In genomic region chr14:94054401-94054800, GRCh38 we compare ENCODE assay signal across 24 cellular contexts. TPM values are rescaled to one million over a fixed set of nuclear protein-coding genes. Genes with fewer than 3 reads are reported as not detected.
A peak's percentile ranks its signal among the peaks of the same experiment; 100 is the strongest.
DNase-seq lines count a peak whose midpoint lies in the region; ATAC-seq, FAIRE-seq and TF ChIP-seq lines count a peak whose summit lies in the region.
"Had no signal": no experiment of that assay in that cellular context is flagged by ENCODE, and none has a peak within 500 bp of the region (broad histone marks: within the 10 kb centered on the region; RNA-seq: fewer than 3 reads in every experiment).

No MANE protein-coding gene starts in this region.

- no peak for FAIRE-seq in GM12878 (lab: Jason Lieb, UNC)

- TF ChIP-seq CTCF in right atrium auricular region (IDR thresholded peaks at IDR 0.05) (no peak), WERI-Rb-1 (IDR thresholded peaks at IDR 0.05; ENCODE audit: low read depth, low read length) (no peak), GM12878 (IDR thresholded peaks at IDR 0.05 in 2 of 3, conservative IDR thresholded peaks at IDR 0.05 in 1 of 3; ENCODE audit: control insufficient read depth in 2 of 3, extremely low read depth in 1 of 3, insufficient read depth in 1 of 3, low read depth in 3 of 3, low read length in 3 of 3) (no peak), hepatocyte (IDR thresholded peaks at IDR 0.05; ENCODE audit: poor library complexity) (no peak), GM13976 (IDR thresholded peaks at IDR 0.05; ENCODE audit: borderline replicate concordance, control extremely low read depth, extremely low read depth, insufficient read depth, missing control alignments) (no peak)

- SMC1A ChIA-PET in GM12878 (lab: Charles Lee; ENCODE audit: uncharacterized antibody, unreplicated experiment), result interaction anchor here (1.3 to 1.6 kb wide), 3 partner anchors 18 to 83 kb away, joined by 3 to 5 read pairs (median 4); no protein-coding TSS in a partner anchor

- H3K4me1 Mint-ChIP-seq in stimulated activated effector memory CD8-positive, alpha-beta T cell treated with anti-CD3 and anti-CD28 coated beads, Interleukin-12 subunit alpha, Interleukin-12 subunit beta, amount 100 ng/mL, for 72 hours, result peaks cover 63% of the 10 kb centered on the region

- TF ChIP-seq POLR2A in GM12878 (IDR thresholded peaks at IDR 0.05; ENCODE audit: low read depth, low read length), result no peak

- peak overlapping the region; percentile 90 for H3K27ac Mint-ChIP-seq in stimulated activated effector memory CD8-positive, alpha-beta T cell treated with anti-CD3 and anti-CD28 coated beads, Interleukin-12 subunit alpha, Interleukin-12 subunit beta, amount 100 ng/mL, for 72 hours

- no TSS peak for BruUV-seq in GM12878 (replicated peaks; lab: Mats Ljungman, UMichigan)

- no peak overlapping the region for H3K4me3 ChIP-seq in right atrium auricular region
- H3K4me3 ChIP-seq in WERI-Rb-1 (ENCODE audit: low read depth, low read length), result no peak overlapping the region
- H3K4me3 ChIP-seq in GM12878, result no peak overlapping the region
- H3K4me3 ChIP-seq in hepatocyte, result no peak overlapping the region
- H3K4me3 ChIP-seq: body of pancreas, stomach, transverse colon had no signal

- no peaks in the 10 kb centered on the region for H3K9me2 ChIP-seq in hepatocyte (replicated peaks; ENCODE audit: insufficient read depth)
- H3K9me2 ChIP-seq: SK-N-SH had no signal

- H3K27ac ChIP-seq in right atrium auricular region (no peak overlapping the region), WERI-Rb-1 (0 out of 2 replicates have a peak overlapping the region, but pooled peaks have one; percentile 35), GM12878 (ENCODE audit: control insufficient read depth, insufficient read depth) (no peak overlapping the region), hepatocyte (no peak overlapping the region)
- H3K27ac ChIP-seq: body of pancreas, stomach, transverse colon had no signal

- H3K36me3 ChIP-seq in right atrium auricular region, result peaks cover 99% of the 10 kb centered on the region
- H3K36me3 ChIP-seq in WERI-Rb-1, result peaks cover 95% of the 10 kb centered on the region
- H3K36me3 ChIP-seq in GM12878 (ENCODE audit: control insufficient read depth in 2 of 2, insufficient read depth in 2 of 2, low read length in 1 of 2), result peaks cover 49 to 58% of the 10 kb centered on the region in 2 experiments
- peaks cover under 1% of the 10 kb centered on the region for H3K36me3 ChIP-seq in hepatocyte (replicated peaks; ENCODE audit: insufficient read depth, low read depth)

- peaks cover 0 to 24% of the 10 kb centered on the region in 2 donors for H3K4me1 ChIP-seq in right atrium auricular region
- peaks cover 26% of the 10 kb centered on the region for H3K4me1 ChIP-seq in GM12878 (ENCODE audit: control insufficient read depth, insufficient read depth, low read length)
- H3K4me1 ChIP-seq in hepatocyte (ENCODE audit: insufficient read depth), result peaks cover 6% of the 10 kb centered on the region

- no peaks in the 10 kb centered on the region for H3K27me3 ChIP-seq in right atrium auricular region
- H3K27me3 ChIP-seq in WERI-Rb-1 (ENCODE audit: insufficient read depth, low read depth, severe bottlenecking), result no peaks in the 10 kb centered on the region
- no peaks in the 10 kb centered on the region for H3K27me3 ChIP-seq in GM12878 (replicated peaks in 1 of 2; ENCODE audit: control insufficient read depth in 2 of 2, insufficient read depth in 2 of 2, low read length in 1 of 2)
- no peaks in the 10 kb centered on the region for H3K27me3 ChIP-seq in hepatocyte
- H3K27me3 ChIP-seq: body of pancreas, stomach, transverse colon had no signal

- H2AFZ ChIP-seq in GM12878 (ENCODE audit: control insufficient read depth, low read depth, low read length) (no peak overlapping the region), hepatocyte (no peak overlapping the region)

- RAD21 ChIA-PET in GM12878 (lab: Charles Lee; ENCODE audit: unreplicated experiment), result no interaction called here

- no peaks in the 10 kb centered on the region for H3K9me3 Mint-ChIP-seq in stimulated activated effector memory CD8-positive, alpha-beta T cell treated with anti-CD3 and anti-CD28 coated beads, Interleukin-12 subunit alpha, Interleukin-12 subunit beta, amount 100 ng/mL, for 72 hours

- CTCF ChIA-PET in GM12878 (lab: Yijun Ruan, JAX), result interaction anchor here (0.8 to 7.1 kb wide), 4 partner anchors 18 to 82 kb away, joined by 3 to 35 read pairs (median 18); no protein-coding TSS in a partner anchor

- H3K9me3 ChIP-seq in right atrium auricular region, result no peaks in the 10 kb centered on the region
- H3K9me3 ChIP-seq in WERI-Rb-1 (ENCODE audit: severe bottlenecking), result peaks cover 5% of the 10 kb centered on the region
- H3K9me3 ChIP-seq in GM12878 (replicated peaks; ENCODE audit: control insufficient read depth, insufficient read depth, low read length), result no peaks in the 10 kb centered on the region
- H3K9me3 ChIP-seq in hepatocyte (ENCODE audit: low read depth), result no peaks in the 10 kb centered on the region
- H3K9me3 ChIP-seq: body of pancreas, SK-N-SH, stomach, transverse colon had no signal

- H3K79me2 ChIP-seq in GM12878 (ENCODE audit: control insufficient read depth, insufficient read depth, low read length) (no peaks in the 10 kb centered on the region; the same call in 1 of the 2 replicates), hepatocyte (peaks cover 5% of the 10 kb centered on the region)

- H3K9ac ChIP-seq in GM12878 (ENCODE audit: control insufficient read depth, insufficient read depth, low read length), result no peak overlapping the region
- H3K9ac ChIP-seq: SK-N-SH had no signal

- in situ Hi-C loops in GM12878 (cut with MboI) (no loop called here), GM13976 (cut with MboI; ENCODE audit: low sequenced_read_pairs, unreplicated experiment) (no loop called here)

- ATAC-seq in Right ventricle myocardium superior (ENCODE audit: poor library complexity) (no peak), GM12878 (no peak)
- no peak for ATAC-seq in stimulated activated effector memory CD8-positive, alpha-beta T cell treated with anti-CD3 and anti-CD28 coated beads, Interleukin-12 subunit alpha, Interleukin-12 subunit beta, amount 100 ng/mL, for 72 hours
- ATAC-seq: body of pancreas had no signal

- TF ChIP-seq RAD21 in GM12878 (IDR thresholded peaks at IDR 0.05; ENCODE audit: insufficient read depth, low read depth, low read length), result no peak

- no peak for TF ChIP-seq EP300 in GM12878 (IDR thresholded peaks at IDR 0.05; ENCODE audit: borderline replicate concordance in 1 of 2, control insufficient read depth in 1 of 2, low read depth in 2 of 2, low read length in 2 of 2)

- POLR2A ChIA-PET in GM12878 (lab: Charles Lee), result no interaction called here

- H3K4me2 ChIP-seq in GM12878 (ENCODE audit: control insufficient read depth, insufficient read depth), result no peak overlapping the region
- no peak overlapping the region for H3K4me2 ChIP-seq in hepatocyte
- H3K4me2 ChIP-seq: SK-N-SH had no signal

- H3K36me3 Mint-ChIP-seq in stimulated activated effector memory CD8-positive, alpha-beta T cell treated with anti-CD3 and anti-CD28 coated beads, Interleukin-12 subunit alpha, Interleukin-12 subunit beta, amount 100 ng/mL, for 72 hours, result peaks cover 100% of the 10 kb centered on the region

- WGBS in GM12878 (ENCODE audit: insufficient coverage, insufficient replicate concordance, low lambda C conversion rate, missing lambda C conversion rate), result 100% methylated on average over 1 of the region's 1 CpG
- 95% methylated on average over 1 of the region's 1 CpG for WGBS in hepatocyte (ENCODE audit: low lambda C conversion rate, missing lambda C conversion rate)

- H3K4me3 Mint-ChIP-seq in stimulated activated effector memory CD8-positive, alpha-beta T cell treated with anti-CD3 and anti-CD28 coated beads, Interleukin-12 subunit alpha, Interleukin-12 subunit beta, amount 100 ng/mL, for 72 hours, result no peak overlapping the region

- H4K20me1 ChIP-seq in GM12878 (ENCODE audit: control insufficient read depth, insufficient read depth), result peaks cover 2% of the 10 kb centered on the region; the same call in 1 of the 2 replicates
- H4K20me1 ChIP-seq in hepatocyte (ENCODE audit: insufficient read depth, poor library complexity, severe bottlenecking), result peaks cover 2% of the 10 kb centered on the region

- intact Hi-C loops in Right ventricle myocardium superior (cut with DNase I), result no loop called here
- intact Hi-C loops in GM12878 (cut with micrococcal nuclease; ENCODE audit: unreplicated experiment), result no loop called here

- DNase-seq in right atrium auricular region (ENCODE audit: low spot score) (peak; percentile 34), Right ventricle myocardium superior (no peak), WERI-Rb-1 (no peak), GM12878 (ENCODE audit: low read depth, low spot score) (no peak), D341Med (ENCODE audit: low spot score) (no peak), hepatocyte (ENCODE audit: low spot score) (no peak), GM13976 (ENCODE audit: low spot score) (no peak)
- DNase-seq in stimulated activated effector memory CD8-positive, alpha-beta T cell treated with anti-CD3 and anti-CD28 coated beads, Interleukin-12 subunit alpha, Interleukin-12 subunit beta, amount 100 ng/mL, for 72 hours (ENCODE audit: low spot score in 2 of 2), result no peak
- DNase-seq: activated CD4-positive, CD25-positive, alpha-beta regulatory T cell treated with anti-CD3 and anti-CD28 coated beads, Interleukin-2, amount 50 U/mL, for 72 hours; NCI-H1048; NCI-H187 treated with DMSO at 0.1 percent for 48 hours; NCI-H526 treated with DMSO at 0.1 percent for 48 hours; nucleus accumbens; RPMI8226; SK-N-SH; stimulated activated CD4-positive, alpha-beta T cell treated with anti-CD3 and anti-CD28 coated beads, Interleukin-4, amount 100 ng/mL, for 24 hours; stomach; transverse colon had no signal

RNA-seq across cellular contexts. Expression of gene DDX24, which starts 26.6 kb away (rescaled TPM):
- total RNA-seq in right atrium auricular region, result 100 to 1,000 TPM; 166 to 178 TPM
- total RNA-seq in Right ventricle myocardium superior, result 181 TPM
- total RNA-seq in GM12878 (2013; cell fraction: nucleolus; rRNA removed), result 121 and 123 TPM in 2 replicates
- total RNA-seq in GM12878 (2014; rRNA removed), result 143 and 161 TPM in 2 replicates
- total RNA-seq in GM12878 (2014; rRNA removed; fragmentation: Illumina TruSeq; extraction: Trizol), result 159 and 183 TPM in 2 replicates
- total RNA-seq in GM12878 (2021), result 179 and 186 TPM in 2 replicates
- 168 TPM for polyA plus RNA-seq in GM12878 (2011; ENCODE audit: low read depth)
- polyA plus RNA-seq in GM12878 (2011; rRNA removed), result 216 and 229 TPM in 2 replicates
- polyA plus RNA-seq in GM12878 (2011; cell fraction: cytosol; rRNA removed), result 180 and 182 TPM in 2 replicates
- 183 and 191 TPM in 2 replicates for polyA plus RNA-seq in GM12878 (2011; cell fraction: nucleus; rRNA removed)
- 136 and 143 TPM in 2 replicates for polyA plus RNA-seq in GM12878 (2012)
- polyA plus RNA-seq in GM12878 (2014; fragmentation: Illumina TruSeq; extraction: Trizol), result 266 and 322 TPM in 2 replicates
- polyA plus RNA-seq in GM12878 (2014; fragmentation: Nextera tagmentation; extraction: Ambion mirVana), result 100 to 1,000 TPM; 137 to 176 TPM
- polyA plus RNA-seq in GM12878 (2014; rRNA removed), result 142 and 153 TPM in 2 replicates
- polyA plus RNA-seq in GM12878 (2016; fragmentation: Nextera tagmentation; extraction: Ambion mirVana), result 100 to 1,000 TPM; 208 to 216 TPM
- polyA minus RNA-seq in GM12878 (2011; rRNA and poly(A)+ RNA removed), result 137 and 152 TPM in 2 replicates
- 43.4 and 65.5 TPM in 2 replicates for polyA minus RNA-seq in GM12878 (2011; cell fraction: cytosol; rRNA and poly(A)+ RNA removed)
- 49.4 and 61.3 TPM in 2 replicates for polyA minus RNA-seq in GM12878 (2011; cell fraction: nucleus; rRNA and poly(A)+ RNA removed)
- total RNA-seq in hepatocyte, result 127 and 134 TPM in 2 replicates
- polyA plus RNA-seq in hepatocyte, result 125 and 145 TPM in 2 replicates

RNA-seq across cellular contexts. Expression of gene IFI27L1, which starts 26.7 kb away (rescaled TPM):
- total RNA-seq in right atrium auricular region (10 to 100 TPM; 13.8 to 21.1 TPM), Right ventricle myocardium superior (11.6 TPM), GM12878 (2014; rRNA removed) (22.0 and 29.9 TPM in 2 replicates), GM12878 (2014; rRNA removed; fragmentation: Illumina TruSeq; extraction: Trizol) (22.5 and 28.1 TPM in 2 replicates), GM12878 (2021) (34.7 TPM in 2 replicates), hepatocyte (16.7 and 18.9 TPM in 2 replicates)
- total RNA-seq in GM12878 (2013; cell fraction: nucleolus; rRNA removed), result 3.7 and 8.2 TPM in 2 replicates
- polyA plus RNA-seq in GM12878 (2011; ENCODE audit: low read depth), result 42.2 TPM
- polyA plus RNA-seq in GM12878 (2011; rRNA removed) (17.5 and 22.1 TPM in 2 replicates), GM12878 (2014; fragmentation: Illumina TruSeq; extraction: Trizol) (10.1 and 17.4 TPM in 2 replicates), GM12878 (2014; fragmentation: Nextera tagmentation; extraction: Ambion mirVana) (10 to 100 TPM; 27.3 to 28.2 TPM), GM12878 (2014; rRNA removed) (28.0 and 33.0 TPM in 2 replicates), GM12878 (2016; fragmentation: Nextera tagmentation; extraction: Ambion mirVana) (10 to 100 TPM; 34.3 to 38.8 TPM), hepatocyte (29.4 and 32.1 TPM in 2 replicates)
- polyA plus RNA-seq in GM12878 (2011; cell fraction: cytosol; rRNA removed), result 33.2 and 37.0 TPM in 2 replicates
- polyA plus RNA-seq in GM12878 (2011; cell fraction: nucleus; rRNA removed), result 21.6 and 22.1 TPM in 2 replicates
- 15.9 and 21.6 TPM in 2 replicates for polyA plus RNA-seq in GM12878 (2012)
- 5.0 and 7.4 TPM in 2 replicates for polyA minus RNA-seq in GM12878 (2011; rRNA and poly(A)+ RNA removed)
- 3.3 and 4.0 TPM in 2 replicates for polyA minus RNA-seq in GM12878 (2011; cell fraction: cytosol; rRNA and poly(A)+ RNA removed)
- polyA minus RNA-seq in GM12878 (2011; cell fraction: nucleus; rRNA and poly(A)+ RNA removed), result 3.7 and 5.1 TPM in 2 replicates

RNA-seq across cellular contexts. Expression of gene OTUB2, which starts 28.3 kb away (rescaled TPM):
- total RNA-seq in right atrium auricular region, result under 1 TPM; 0.43 to 0.48 TPM
- 0.56 TPM for total RNA-seq in Right ventricle myocardium superior
- total RNA-seq in GM12878 (2013; cell fraction: nucleolus; rRNA removed), result 1.3 and 3.2 TPM in 2 replicates
- 0.49 and 0.56 TPM in 2 replicates for total RNA-seq in GM12878 (2014; rRNA removed)
- 0.40 and 0.46 TPM in 2 replicates for total RNA-seq in GM12878 (2014; rRNA removed; fragmentation: Illumina TruSeq; extraction: Trizol)
- 0.46 and 0.77 TPM in 2 replicates for total RNA-seq in GM12878 (2021)
- 0.43 TPM for polyA plus RNA-seq in GM12878 (2011; ENCODE audit: low read depth)
- 0.36 and 0.48 TPM in 2 replicates for polyA plus RNA-seq in GM12878 (2011; rRNA removed)
- 0.90 and 0.97 TPM in 2 replicates for polyA plus RNA-seq in GM12878 (2011; cell fraction: cytosol; rRNA removed)
- 0.73 and 1.1 TPM in 2 replicates for polyA plus RNA-seq in GM12878 (2011; cell fraction: nucleus; rRNA removed)
- polyA plus RNA-seq in GM12878 (2012), result 0.46 and 0.51 TPM in 2 replicates
- 0.41 and 0.47 TPM in 2 replicates for polyA plus RNA-seq in GM12878 (2014; fragmentation: Illumina TruSeq; extraction: Trizol)
- under 1 TPM; 0.05 to 0.18 TPM for polyA plus RNA-seq in GM12878 (2014; fragmentation: Nextera tagmentation; extraction: Ambion mirVana)
- polyA plus RNA-seq in GM12878 (2014; rRNA removed), result 0.26 and 0.49 TPM in 2 replicates
- under 1 TPM; 0.25 to 0.82 TPM for polyA plus RNA-seq in GM12878 (2016; fragmentation: Nextera tagmentation; extraction: Ambion mirVana)
- 1.1 and 1.3 TPM in 2 replicates for polyA minus RNA-seq in GM12878 (2011; rRNA and poly(A)+ RNA removed)
- polyA minus RNA-seq in GM12878 (2011; cell fraction: cytosol; rRNA and poly(A)+ RNA removed), result 0.42 TPM in 1 of 2 replicates, not detected in the other
- 0.48 and 0.67 TPM in 2 replicates for polyA minus RNA-seq in GM12878 (2011; cell fraction: nucleus; rRNA and poly(A)+ RNA removed)
- 2.1 and 2.7 TPM in 2 replicates for total RNA-seq in hepatocyte
- 1.5 and 2.8 TPM in 2 replicates for polyA plus RNA-seq in hepatocyte

RNA-seq across cellular contexts. Expression of gene IFI27, which starts 56.1 kb away (rescaled TPM):
- total RNA-seq in right atrium auricular region, result 100 to 1,000 TPM; 140 to 229 TPM
- 132 TPM for total RNA-seq in Right ventricle myocardium superior
- total RNA-seq in GM12878 (2013; cell fraction: nucleolus; rRNA removed), result 0.73 and 0.90 TPM in 2 replicates
- 1.6 TPM in 2 replicates for total RNA-seq in GM12878 (2014; rRNA removed)
- 0.97 and 1.4 TPM in 2 replicates for total RNA-seq in GM12878 (2014; rRNA removed; fragmentation: Illumina TruSeq; extraction: Trizol)
- total RNA-seq in GM12878 (2021), result 2.0 and 2.9 TPM in 2 replicates
- 0.09 TPM for polyA plus RNA-seq in GM12878 (2011; ENCODE audit: low read depth)
- 31.3 and 45.5 TPM in 2 replicates for polyA plus RNA-seq in GM12878 (2011; rRNA removed)
- polyA plus RNA-seq in GM12878 (2011; cell fraction: cytosol; rRNA removed), result 130 and 135 TPM in 2 replicates
- 37.2 and 43.7 TPM in 2 replicates for polyA plus RNA-seq in GM12878 (2011; cell fraction: nucleus; rRNA removed)
- 1.1 and 1.4 TPM in 2 replicates for polyA plus RNA-seq in GM12878 (2012)
- polyA plus RNA-seq in GM12878 (2014; fragmentation: Illumina TruSeq; extraction: Trizol), result 1.1 and 1.5 TPM in 2 replicates
- polyA plus RNA-seq in GM12878 (2014; fragmentation: Nextera tagmentation; extraction: Ambion mirVana), result 1 to 10 TPM; 3.7 to 4.7 TPM
- 1.3 TPM in 2 replicates for polyA plus RNA-seq in GM12878 (2014; rRNA removed)
- polyA plus RNA-seq in GM12878 (2016; fragmentation: Nextera tagmentation; extraction: Ambion mirVana), result 1 to 10 TPM; 3.8 to 5.2 TPM
- 19.4 and 36.6 TPM in 2 replicates for polyA minus RNA-seq in GM12878 (2011; rRNA and poly(A)+ RNA removed)
- polyA minus RNA-seq in GM12878 (2011; cell fraction: cytosol; rRNA and poly(A)+ RNA removed), result 4.9 and 6.5 TPM in 2 replicates
- 4.4 and 5.1 TPM in 2 replicates for polyA minus RNA-seq in GM12878 (2011; cell fraction: nucleus; rRNA and poly(A)+ RNA removed)
- 1.1 and 1.8 TPM in 2 replicates for total RNA-seq in hepatocyte
- 6.7 and 7.3 TPM in 2 replicates for polyA plus RNA-seq in hepatocyte

RNA-seq across cellular contexts. Expression of gene CCDC197, which starts 57.3 kb away (rescaled TPM):
- total RNA-seq in right atrium auricular region (not detected), Right ventricle myocardium superior (1.3 TPM), GM12878 (2014; rRNA removed) (not detected in 2 replicates), GM12878 (2014; rRNA removed; fragmentation: Illumina TruSeq; extraction: Trizol) (not detected in 2 replicates), GM12878 (2021) (not detected in 2 replicates), hepatocyte (not detected in 2 replicates)
- 1.2 TPM in 2 replicates for total RNA-seq in GM12878 (2013; cell fraction: nucleolus; rRNA removed)
- not detected for polyA plus RNA-seq in GM12878 (2011; ENCODE audit: low read depth)
- polyA plus RNA-seq in GM12878 (2011; rRNA removed) (0.12 and 0.16 TPM in 2 replicates), GM12878 (2014; fragmentation: Illumina TruSeq; extraction: Trizol) (not detected in 2 replicates), GM12878 (2014; fragmentation: Nextera tagmentation; extraction: Ambion mirVana) (not detected), GM12878 (2014; rRNA removed) (not detected in 2 replicates), GM12878 (2016; fragmentation: Nextera tagmentation; extraction: Ambion mirVana) (not detected), hepatocyte (not detected in 2 replicates)
- polyA plus RNA-seq in GM12878 (2011; cell fraction: cytosol; rRNA removed), result 0.04 TPM in 1 of 2 replicates, not detected in the other
- polyA plus RNA-seq in GM12878 (2011; cell fraction: nucleus; rRNA removed), result 0.28 and 0.56 TPM in 2 replicates
- 0.17 TPM in 1 of 2 replicates, not detected in the other for polyA plus RNA-seq in GM12878 (2012)
- 0.21 TPM in 1 of 2 replicates, not detected in the other for polyA minus RNA-seq in GM12878 (2011; rRNA and poly(A)+ RNA removed)
- polyA minus RNA-seq in GM12878 (2011; cell fraction: cytosol; rRNA and poly(A)+ RNA removed), result not detected in 2 replicates
- polyA minus RNA-seq in GM12878 (2011; cell fraction: nucleus; rRNA and poly(A)+ RNA removed), result 0.24 TPM in 1 of 2 replicates, not detected in the other
- total RNA-seq: body of pancreas, Daoy, H4, kidney epithelial cell, LHCN-M2, lung microvascular endothelial cell, stomach, transverse colon had no signal
- polyA plus RNA-seq: SK-N-SH, stomach had no signal
